In genomic region chr2:402721-403120, GRCh38 we compare ENCODE assay signal across 26 cellular contexts.
DNase-seq lines count a peak whose midpoint lies in the region; ATAC-seq and TF ChIP-seq lines count a peak whose summit lies in the region.
"Had no signal": no experiment of that assay in that cellular context is flagged by ENCODE, and none has a peak within 500 bp of the region (broad histone marks: within the 10 kb centered on the region; RNA-seq: fewer than 3 reads in every experiment).

No MANE protein-coding gene starts in this region.

- no peak overlapping the region for H3K9ac ChIP-seq in endodermal cell (ENCODE audit: extremely low read depth, low read length, poor library complexity, severe bottlenecking)
- H3K9ac ChIP-seq: BLaER1 had no signal

- 88% methylated on average over 3 of the region's 3 CpGs; no CpG with 5 or more reads in 1 of the 2 experiments for WGBS in endodermal cell (ENCODE audit: insufficient coverage in 1 of 2, insufficient read length in 1 of 2), 2 experiments

- no peaks in the 10 kb centered on the region for H3K4me1 ChIP-seq in endodermal cell (ENCODE audit: control insufficient read depth, insufficient read depth, low read length)
- H3K4me1 ChIP-seq: BE2C had no signal

- H3K36me3 Mint-ChIP-seq in T-helper 17 cell (ENCODE audit: low read depth) (no peaks in the 10 kb centered on the region), endodermal cell (ENCODE audit: low read depth) (no peaks in the 10 kb centered on the region)
- peaks cover 7% of the 10 kb centered on the region for H3K36me3 Mint-ChIP-seq in stimulated activated memory B cell treated with anti-CD40 and anti-IgM and Interleukin-4, amounts not matched to agents 10 μg/mL and 1 μg/mL and 100 μg/mL, for 72 hours
- H3K36me3 Mint-ChIP-seq: CD14-positive monocyte had no signal

- TF ChIP-seq CTCF in endodermal cell (conservative IDR thresholded peaks at IDR 0.05) = no peak

- H3K27ac Mint-ChIP-seq in T-helper 17 cell (peak overlapping the region; percentile 5), endodermal cell (no peak overlapping the region)
- H3K27ac Mint-ChIP-seq in stimulated activated memory B cell treated with anti-CD40 and anti-IgM and Interleukin-4, amounts not matched to agents 10 μg/mL and 1 μg/mL and 100 μg/mL, for 72 hours = no peak overlapping the region
- H3K27ac Mint-ChIP-seq: CD14-positive monocyte; CD4-positive, alpha-beta memory T cell; CD4-positive, CD25-positive, alpha-beta regulatory T cell had no signal

- no peaks in the 10 kb centered on the region for H3K27me3 ChIP-seq in endodermal cell (ENCODE audit: control insufficient read depth, insufficient read depth, low read length, poor library complexity, severe bottlenecking)
- H3K27me3 ChIP-seq: BE2C, BLaER1 had no signal

- ATAC-seq in T-helper 17 cell = no peak
- ATAC-seq in stimulated activated memory B cell treated with anti-CD40 and anti-IgM and Interleukin-4, amounts not matched to agents 10 μg/mL and 1 μg/mL and 100 μg/mL, for 72 hours = peak; percentile 12
- no peak for ATAC-seq in GM19035 (IDR thresholded peaks at IDR 0.05; ENCODE audit: unreplicated experiment)
- ATAC-seq in GM18517 (IDR thresholded peaks at IDR 0.05; ENCODE audit: unreplicated experiment) = no peak
- ATAC-seq: GM12878 had no signal

- H3K4me1 Mint-ChIP-seq in T-helper 17 cell = no peaks in the 10 kb centered on the region
- H3K4me1 Mint-ChIP-seq in endodermal cell = peaks cover 2% of the 10 kb centered on the region
- H3K4me1 Mint-ChIP-seq in stimulated activated memory B cell treated with anti-CD40 and anti-IgM and Interleukin-4, amounts not matched to agents 10 μg/mL and 1 μg/mL and 100 μg/mL, for 72 hours = no peaks in the 10 kb centered on the region
- H3K4me1 Mint-ChIP-seq: CD14-positive monocyte; CD4-positive, alpha-beta memory T cell; CD8-positive, alpha-beta memory T cell had no signal

- no peaks in the 10 kb centered on the region for H3K36me3 ChIP-seq in endodermal cell (ENCODE audit: control insufficient read depth, insufficient read depth, low read length)
- H3K36me3 ChIP-seq: BE2C, BLaER1 had no signal

- no peak overlapping the region for H3K27ac ChIP-seq in endodermal cell (ENCODE audit: low read depth, low read length)
- H3K27ac ChIP-seq: BLaER1 had no signal

- H3K4me3 ChIP-seq in endodermal cell (ENCODE audit: low read length) = no peak overlapping the region
- H3K4me3 ChIP-seq: BLaER1, GM12878 had no signal

- H3K4me3 Mint-ChIP-seq in T-helper 17 cell (no peak overlapping the region), endodermal cell (no peak overlapping the region)
- no peak overlapping the region for H3K4me3 Mint-ChIP-seq in stimulated activated memory B cell treated with anti-CD40 and anti-IgM and Interleukin-4, amounts not matched to agents 10 μg/mL and 1 μg/mL and 100 μg/mL, for 72 hours
- H3K4me3 Mint-ChIP-seq: CD14-positive monocyte; CD4-positive, alpha-beta memory T cell; CD4-positive, CD25-positive, alpha-beta regulatory T cell; CD8-positive, alpha-beta memory T cell had no signal

- H3K9me3 ChIP-seq in T-helper 17 cell (ENCODE audit: control insufficient read depth, low read length, poor library complexity, severe bottlenecking) (no peaks in the 10 kb centered on the region), endodermal cell (ENCODE audit: control insufficient read depth, low read length) (peaks cover 11% of the 10 kb centered on the region)
- H3K9me3 ChIP-seq: BE2C had no signal

- peaks cover 9% of the 10 kb centered on the region for H3K9me3 Mint-ChIP-seq in endodermal cell
- peaks cover 16% of the 10 kb centered on the region for H3K9me3 Mint-ChIP-seq in stimulated activated memory B cell treated with anti-CD40 and anti-IgM and Interleukin-4, amounts not matched to agents 10 μg/mL and 1 μg/mL and 100 μg/mL, for 72 hours

- DNase-seq in T-helper 17 cell (no peak), endodermal cell (peak; percentile 13), islet precursor cell (peak; percentile 10), cortex of kidney (lab: John Stamatoyannopoulos, UW) (no peak)
- no peak for DNase-seq in activated CD8-positive, alpha-beta memory T cell treated with anti-CD3 and anti-CD28 coated beads for 24 hours
- DNase-seq: 8988T; ACHN; BE2C; C1 segment of cervical spinal cord; CD4-positive, alpha-beta memory T cell; CD4-positive, CD25-positive, alpha-beta regulatory T cell; CD8-positive, alpha-beta memory T cell; COR-L47; DMS 273 treated with DMSO at 0.1 percent for 48 hours; DMS153; DMS53; DMS79; DND-41; EL; GDM1 had no signal

- H3K27me3 Mint-ChIP-seq in T-helper 17 cell = no peaks in the 10 kb centered on the region
- H3K27me3 Mint-ChIP-seq in endodermal cell (ENCODE audit: insufficient read depth) = peaks cover 3% of the 10 kb centered on the region
- no peaks in the 10 kb centered on the region for H3K27me3 Mint-ChIP-seq in stimulated activated memory B cell treated with anti-CD40 and anti-IgM and Interleukin-4, amounts not matched to agents 10 μg/mL and 1 μg/mL and 100 μg/mL, for 72 hours
- H3K27me3 Mint-ChIP-seq: CD4-positive, alpha-beta memory T cell had no signal

Comparison
In these comparisons a context has a peak if more than half of its experiments do, and no peak if none do; other contexts are left out.
1. DNase-seq: peak in endodermal cell (single experiment) and islet precursor cell (single experiment); none in T-helper 17 cell (0 of 3), activated CD8-positive, alpha-beta memory T cell treated with anti-CD3 and anti-CD28 coated beads for 24 hours (single experiment) and cortex of kidney (single experiment).